In the genomic region with DNA sequence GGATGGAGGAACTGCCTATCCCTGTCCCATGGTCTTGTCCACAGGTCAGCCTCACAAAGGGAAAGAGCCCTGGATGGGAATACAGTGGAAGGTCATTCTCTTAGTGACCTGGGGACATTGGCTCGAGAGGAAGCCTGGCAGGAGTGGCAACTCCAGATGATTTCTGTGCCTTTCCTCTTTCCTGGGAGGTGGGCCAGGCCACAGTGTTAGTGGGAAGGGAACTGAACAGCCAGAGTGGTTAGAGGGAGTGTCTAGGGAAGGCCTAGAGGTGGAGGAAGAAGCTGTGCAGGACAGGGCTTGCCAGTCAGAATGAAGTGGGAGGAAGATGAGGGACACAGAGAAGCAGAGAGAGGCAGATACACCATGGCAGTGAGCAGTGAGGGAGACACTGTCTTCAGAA, we compare ENCODE assay signal across 14 cellular contexts. TPM values are rescaled to one million over a fixed set of nuclear protein-coding genes. Genes with fewer than 3 reads are reported as not detected.
"Had no signal": no experiment of that assay in that cellular context is flagged by ENCODE, and none has a peak within 500 bp of the region (broad histone marks: within the 10 kb centered on the region; RNA-seq: fewer than 3 reads in every experiment).

No MANE protein-coding gene starts in this region.

RNA-seq across cellular contexts. Expression of a gene that starts 3.6 kb away (rescaled TPM):
- total RNA-seq: activated naive CD4-positive, alpha-beta T cell treated with anti-CD3 and anti-CD28 coated beads for 36 hours; activated T-cell treated with anti-CD3 and anti-CD28 coated beads, Interleukin-2, amount 50 U/mL, for 4 hours; chondrocyte; esophagus squamous epithelium; frontal cortex; kidney epithelial cell; left ventricle myocardium inferior; mucosa of descending colon; naive thymus-derived CD8-positive, alpha-beta T cell; pancreas; stomach; temporal lobe; vagina had no signal
- polyA plus RNA-seq: naive thymus-derived CD8-positive, alpha-beta T cell; pancreas; stomach had no signal

RNA-seq across cellular contexts. Expression of a gene that starts 41.8 kb away (rescaled TPM):
- total RNA-seq: activated naive CD4-positive, alpha-beta T cell treated with anti-CD3 and anti-CD28 coated beads for 36 hours; activated T-cell treated with anti-CD3 and anti-CD28 coated beads, Interleukin-2, amount 50 U/mL, for 4 hours; chondrocyte; esophagus squamous epithelium; frontal cortex; kidney epithelial cell; left ventricle myocardium inferior; mucosa of descending colon; naive thymus-derived CD8-positive, alpha-beta T cell; pancreas; pulmonary artery endothelial cell; stomach; temporal lobe; vagina had no signal
- polyA plus RNA-seq: naive thymus-derived CD8-positive, alpha-beta T cell; pancreas; stomach had no signal
